In the genomic region with DNA sequence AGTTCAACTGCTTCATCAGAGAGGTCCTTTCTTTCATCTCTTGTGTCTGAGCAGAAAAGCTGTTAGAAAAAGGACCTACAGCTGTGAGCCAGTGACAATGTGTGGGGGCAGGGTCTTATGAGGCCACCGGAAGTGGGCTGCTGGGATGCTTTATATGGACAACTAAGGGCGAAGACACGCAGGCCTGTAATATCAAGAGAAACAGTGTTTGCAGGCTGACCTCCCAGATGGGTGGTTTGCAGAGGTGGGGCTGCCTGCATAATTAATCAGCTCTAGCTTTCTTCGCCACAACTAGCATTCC, we compare ENCODE assay signal across 26 cellular contexts. TPM values are rescaled to one million over a fixed set of nuclear protein-coding genes. Genes with fewer than 3 reads are reported as not detected.
DNase-seq lines count a peak whose midpoint lies in the region; TF ChIP-seq lines count a peak whose summit lies in the region.
"Had no signal": no experiment of that assay in that cellular context is flagged by ENCODE, and none has a peak within 500 bp of the region (broad histone marks: within the 10 kb centered on the region; RNA-seq: fewer than 3 reads in every experiment).

No MANE protein-coding gene starts in this region.

- peak; percentile 10 for DNase-seq in A172 (ENCODE audit: low spot score)
- DNase-seq in H7 = peak; percentile 51
- DNase-seq in RPMI7951 (ENCODE audit: low read depth) = peak; percentile 37
- DNase-seq in iPS DF 19.7 (ENCODE audit: low read depth, low spot score) = peak; percentile 90
- no peak for DNase-seq in activated naive CD4-positive, alpha-beta T cell treated with Interleukin-2 at 50 U/mL for 16 hours
- DNase-seq in NCI-H1930 (lab: John Stamatoyannopoulos, UW) = no peak
- DNase-seq in HEK293T (ENCODE audit: extremely low spot score) = no peak
- DNase-seq in trophoblast cell = no peak
- DNase-seq: 8988T; activated CD4-positive, alpha-beta T cell treated with anti-CD3 and anti-CD28 coated beads, Interleukin-2, amount 10 ng/mL, durations not matched to agents 24 days and 14 days; activated naive CD4-positive, alpha-beta T cell treated with anti-CD3 and anti-CD28 coated beads, Interleukin-2, amount 50 U/mL, for 16 hours; activated T-cell treated with anti-CD3 and anti-CD28 coated beads, Interleukin-2, amount 50 U/mL, for 72 hours; AML-193; aorta; dorsolateral prefrontal cortex; Kasumi-1; left lung; naive thymus-derived CD8-positive, alpha-beta T cell; NCI-H1048; NCI-H187 treated with DMSO at 0.1 percent for 48 hours; NCI-H526 treated with DMSO at 0.1 percent for 48 hours; pancreas; RPMI8226; stimulated activated CD4-positive, alpha-beta T cell treated with anti-CD3 and anti-CD28 coated beads, Interleukin-2, amount 100 ng/mL, for 48 hours had no signal

- H3K4ac ChIP-seq in trophoblast cell (ENCODE audit: low read depth, low read length) = no peak overlapping the region

- H3K4me2 ChIP-seq in trophoblast cell (ENCODE audit: low read length) = no peak overlapping the region

- no peak overlapping the region for H2AK5ac ChIP-seq in trophoblast cell (ENCODE audit: low read length)

- H2BK5ac ChIP-seq in trophoblast cell (ENCODE audit: low read depth, low read length, poor library complexity) = no peak overlapping the region

- H3K4me3 ChIP-seq in H7 (ENCODE audit: insufficient read depth, low read depth, low read length) = no peak overlapping the region
- H3K4me3 ChIP-seq in trophoblast cell (ENCODE audit: low read depth, low read length) = no peak overlapping the region
- H3K4me3 ChIP-seq: dorsolateral prefrontal cortex, left lung, pancreas, suprapubic skin had no signal

- no peak overlapping the region for H4K12ac ChIP-seq in trophoblast cell (ENCODE audit: low read depth, low read length)

- peaks cover 10 to 11% of the 10 kb centered on the region in 2 experiments for H3K4me1 ChIP-seq in trophoblast cell (ENCODE audit: control insufficient read depth in 1 of 2, insufficient read depth in 2 of 2, low read length in 2 of 2)
- H3K4me1 ChIP-seq: left lung, pancreas, suprapubic skin had no signal

- no peaks in the 10 kb centered on the region for H3K9me3 ChIP-seq in trophoblast cell (ENCODE audit: insufficient read depth, low read depth, low read length)
- H3K9me3 ChIP-seq: left lung, pancreas, suprapubic skin had no signal

- H3K18ac ChIP-seq in trophoblast cell (ENCODE audit: low read length) = no peak overlapping the region

- H3K14ac ChIP-seq in trophoblast cell (ENCODE audit: low read length) = no peak overlapping the region

- no peak overlapping the region for H4K8ac ChIP-seq in trophoblast cell (ENCODE audit: low read depth, low read length)

- no peaks in the 10 kb centered on the region for H3K79me2 ChIP-seq in trophoblast cell (ENCODE audit: control insufficient read depth, insufficient read depth, low read length, poor library complexity)

- H3K36me3 ChIP-seq in H7 (replicated peaks; ENCODE audit: control insufficient read depth, insufficient read depth, low read length) (no peaks in the 10 kb centered on the region), trophoblast cell (ENCODE audit: control insufficient read depth in 1 of 2, insufficient read depth in 2 of 2, low read length in 2 of 2) (no peaks in the 10 kb centered on the region)
- H3K36me3 ChIP-seq: left lung, pancreas, suprapubic skin had no signal

- no peak overlapping the region for H2BK120ac ChIP-seq in trophoblast cell (ENCODE audit: insufficient read depth, low read length, poor library complexity)

- CTCF ChIA-PET in HEK293T (lab: Yijun Ruan, JAX) = no interaction called here

- POLR2A ChIA-PET in HEK293T (lab: Yijun Ruan, JAX) = no interaction called here

- no peak overlapping the region for H3K23ac ChIP-seq in trophoblast cell (ENCODE audit: low read length)

- no peak overlapping the region for H2BK12ac ChIP-seq in trophoblast cell (ENCODE audit: low read length)

- no peak overlapping the region for H3K9ac ChIP-seq in trophoblast cell (ENCODE audit: low read length)

- H2AFZ ChIP-seq in trophoblast cell (ENCODE audit: insufficient read depth, low read length, poor library complexity) = no peak overlapping the region

- WGBS in trophoblast cell (ENCODE audit: extremely low coverage, insufficient coverage, insufficient read length) = no CpG with 5 or more reads among the region's 4 CpGs

- H3K27me3 ChIP-seq in H7 (ENCODE audit: control insufficient read depth, insufficient read depth, low read length) = no peaks in the 10 kb centered on the region
- H3K27me3 ChIP-seq in trophoblast cell (ENCODE audit: insufficient read depth, low read length) = no peaks in the 10 kb centered on the region
- H3K27me3 ChIP-seq: dorsolateral prefrontal cortex, left lung, pancreas had no signal

- H4K91ac ChIP-seq in trophoblast cell (ENCODE audit: low read depth, low read length) = no peak overlapping the region

- H3K27ac ChIP-seq in trophoblast cell (ENCODE audit: low read depth, low read length) = no peak overlapping the region
- H3K27ac ChIP-seq: left lung, pancreas, suprapubic skin, VCaP had no signal

- peaks cover 1% of the 10 kb centered on the region for H3K79me1 ChIP-seq in trophoblast cell (ENCODE audit: low read length)

TF ChIP-seq in HEK293T, 16 proteins besides CTCF, POLR2A, EP300 and RAD21:
- TF ChIP-seq SUZ12 (IDR thresholded peaks at IDR 0.05) = no peak
- TF ChIP-seq FOXK2 (IDR thresholded peaks at IDR 0.05) = no peak
- no peak for TF ChIP-seq HDGF (IDR thresholded peaks at IDR 0.05; ENCODE audit: borderline replicate concordance)
- no peak for TF ChIP-seq L3MBTL2 (conservative IDR thresholded peaks at IDR 0.05)
- TF ChIP-seq SP1 (IDR thresholded peaks at IDR 0.05) = no peak
- TF ChIP-seq ELF4 (IDR thresholded peaks at IDR 0.05) = no peak
- no peak for TF ChIP-seq FOXA1 (IDR thresholded peaks at IDR 0.05)
- no peak for TF ChIP-seq ZNF384 (IDR thresholded peaks at IDR 0.05)
- no peak for TF ChIP-seq CTBP1 (IDR thresholded peaks at IDR 0.05; ENCODE audit: borderline replicate concordance)
- TF ChIP-seq ARNT (IDR thresholded peaks at IDR 0.05) = no peak
- TF ChIP-seq LEF1 (IDR thresholded peaks at IDR 0.05; ENCODE audit: borderline replicate concordance) = no peak
- no peak for TF ChIP-seq TARDBP (IDR thresholded peaks at IDR 0.05)
- TF ChIP-seq NFRKB (IDR thresholded peaks at IDR 0.05) = no peak
- no peak for TF ChIP-seq FOXM1 (IDR thresholded peaks at IDR 0.05; ENCODE audit: borderline replicate concordance)
- no peak for TF ChIP-seq BHLHE40 (IDR thresholded peaks at IDR 0.05; ENCODE audit: borderline replicate concordance)
- TF ChIP-seq, protein P1, sequence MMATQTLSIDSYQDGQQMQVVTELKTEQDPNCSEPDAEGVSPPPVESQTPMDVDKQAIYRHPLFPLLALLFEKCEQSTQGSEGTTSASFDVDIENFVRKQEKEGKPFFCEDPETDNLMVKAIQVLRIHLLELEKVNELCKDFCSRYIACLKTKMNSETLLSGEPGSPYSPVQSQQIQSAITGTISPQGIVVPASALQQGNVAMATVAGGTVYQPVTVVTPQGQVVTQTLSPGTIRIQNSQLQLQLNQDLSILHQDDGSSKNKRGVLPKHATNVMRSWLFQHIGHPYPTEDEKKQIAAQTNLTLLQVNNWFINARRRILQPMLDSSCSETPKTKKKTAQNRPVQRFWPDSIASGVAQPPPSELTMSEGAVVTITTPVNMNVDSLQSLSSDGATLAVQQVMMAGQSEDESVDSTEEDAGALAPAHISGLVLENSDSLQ (IDR thresholded peaks at IDR 0.05) = no peak

RNA-seq across cellular contexts. Expression of gene SALL1, which starts 30.4 kb away (rescaled TPM):
- total RNA-seq in A172 (2014; rRNA removed; shearing (Covaris generic)) = 3.4 and 4.0 TPM in 2 replicates
- 33.4 and 38.2 TPM in 2 replicates for total RNA-seq in H7 (2014; rRNA removed; shearing (Covaris generic))
- 8.9 and 10.8 TPM in 2 replicates for total RNA-seq in RPMI7951 (2014; rRNA removed; shearing (Covaris generic))
- 1.4 and 1.5 TPM in 2 replicates for polyA plus RNA-seq in trophoblast cell (2013)
- total RNA-seq: activated CD4-positive, alpha-beta T cell treated with anti-CD3 and anti-CD28 coated beads, Interleukin-2, amount 10 ng/mL, durations not matched to agents 24 days and 14 days; activated T-cell treated with anti-CD3 and anti-CD28 coated beads, Interleukin-2, amount 50 U/mL, for 72 hours; aorta; left lung; naive thymus-derived CD8-positive, alpha-beta T cell had no signal
- polyA plus RNA-seq: aorta; naive thymus-derived CD8-positive, alpha-beta T cell had no signal

Comparison
In these comparisons a context has a peak if more than half of its experiments do, and no peak if none do; other contexts are left out.
1. DNase-seq: peak in A172 (single experiment), H7 (single experiment), RPMI7951 (single experiment) and iPS DF 19.7 (single experiment); none in activated naive CD4-positive, alpha-beta T cell treated with Interleukin-2 at 50 U/mL for 16 hours (single experiment), NCI-H1930 (0 of 2), HEK293T (single experiment) and trophoblast cell (0 of 2).